ENCODE assay signal across 1 cellular context in genomic region chr18:28512357-28512756, GRCh38.
TF ChIP-seq lines count a peak whose summit lies in the region.

No MANE protein-coding gene starts in this region.

TF ChIP-seq in GM12878, 131 proteins besides CTCF, POLR2A, EP300 and RAD21 (continued from another document):
- TF ChIP-seq JUNB (IDR thresholded peaks at IDR 0.05) (0 out of 2 replicates have a peak, but pooled peaks have one; percentile 16), YY1 (IDR thresholded peaks at IDR 0.05; ENCODE audit: low read depth, low read length) (peak; percentile 35; the same call in 1 of the 2 replicates), POLR2AphosphoS2 (IDR thresholded peaks at IDR 0.05; ENCODE audit: low read depth, low read length) (no peak), PML (IDR thresholded peaks at IDR 0.05; ENCODE audit: low read length) (peak; percentile 31; the same call in 1 of the 2 replicates), MEF2A (IDR thresholded peaks at IDR 0.05; ENCODE audit: insufficient read depth, low read depth, low read length) (peak; percentile 76; the same call in 1 of the 2 replicates), FOXM1 (IDR thresholded peaks at IDR 0.05; ENCODE audit: low read depth, low read length) (peak; percentile 61; the same call in 1 of the 2 replicates)
TF ChIP-seq in GM12878: peak in this region for 11.
